ENCODE assay signal across 16 cellular contexts in genomic region chr18:46411191-46411590, GRCh38.
DNase-seq lines count a peak whose midpoint lies in the region; ATAC-seq and TF ChIP-seq lines count a peak whose summit lies in the region.
"Had no signal": no experiment of that assay in that cellular context is flagged by ENCODE, and none has a peak within 500 bp of the region (broad histone marks: within the 10 kb centered on the region; RNA-seq: fewer than 3 reads in every experiment).

No MANE protein-coding gene starts in this region.

- peaks cover 37% of the 10 kb centered on the region for H3K4me1 ChIP-seq in GM23338 (ENCODE audit: insufficient read depth)
- peaks cover 26 to 99% (median 61%) of the 10 kb centered on the region in 3 donors for H3K4me1 ChIP-seq in esophagus squamous epithelium
- peaks cover 70% of the 10 kb centered on the region for H3K4me1 ChIP-seq in parathyroid adenoma

- H2AFZ ChIP-seq in GM23338 (no peak overlapping the region), parathyroid adenoma (no peak overlapping the region)
- H2AFZ ChIP-seq: PC-9 had no signal

- H3K79me2 ChIP-seq in GM23338 (replicated peaks; ENCODE audit: insufficient read depth) (no peaks in the 10 kb centered on the region), parathyroid adenoma (no peaks in the 10 kb centered on the region)

- H3K27ac Mint-ChIP-seq in GM23338 (no peak overlapping the region), mesothelial cell of epicardium (no peak overlapping the region)
- H3K27ac Mint-ChIP-seq in stimulated activated naive CD8-positive, alpha-beta T cell treated with anti-CD3 and anti-CD28 coated beads, Interleukin-15, amount 100 ng/mL, for 72 hours = no peak overlapping the region

- intact Hi-C loops in esophagus squamous epithelium (cut with DNase I) = no loop called here

- 50 to 56% methylated on average over 2 to 3 of the region's 3 CpGs for WGBS in esophagus squamous epithelium, 2 donors

- H3K27ac ChIP-seq in GM23338 (ENCODE audit: low read depth) (no peak overlapping the region), esophagus squamous epithelium (peak overlapping the region in 3 of 4 donors; percentile 54 to 80 (median 68)), parathyroid adenoma (peak overlapping the region; percentile 95)
- H3K27ac ChIP-seq: PC-9 had no signal

- H3K4me3 ChIP-seq in GM23338 (no peak overlapping the region), esophagus squamous epithelium (no peak overlapping the region), parathyroid adenoma (ENCODE audit: low read depth, low read length) (no peak overlapping the region)
- H3K4me3 ChIP-seq: GM12878, PC-9 had no signal

- TF ChIP-seq CTCF in GM23338 (conservative IDR thresholded peaks at IDR 0.05; ENCODE audit: low read depth in 2 of 2) (no peak), esophagus squamous epithelium (IDR thresholded peaks at IDR 0.05) (no peak), parathyroid adenoma (IDR thresholded peaks at IDR 0.05) (no peak), mesothelial cell of epicardium (IDR thresholded peaks at IDR 0.05; ENCODE audit: unreplicated experiment) (no peak)

- no peak overlapping the region for H3K9ac ChIP-seq in parathyroid adenoma

- H3F3A ChIP-seq in GM23338 (replicated peaks; ENCODE audit: low read depth) = no peaks in the 10 kb centered on the region

- H3K36me3 Mint-ChIP-seq in GM23338 (ENCODE audit: low read depth) (no peaks in the 10 kb centered on the region), mesothelial cell of epicardium (no peaks in the 10 kb centered on the region)
- H3K36me3 Mint-ChIP-seq: CD8-positive, alpha-beta memory T cell had no signal

- no peaks in the 10 kb centered on the region for H4K20me1 ChIP-seq in GM23338 (replicated peaks; ENCODE audit: insufficient read depth)

- no peak for TF ChIP-seq POLR2A in esophagus squamous epithelium (IDR thresholded peaks at IDR 0.05)

- H3K27me3 Mint-ChIP-seq in GM23338 (ENCODE audit: insufficient read depth, low read depth, poor library complexity) (peaks cover 4% of the 10 kb centered on the region), mesothelial cell of epicardium (ENCODE audit: low read depth) (no peaks in the 10 kb centered on the region)
- H3K27me3 Mint-ChIP-seq in stimulated activated naive CD8-positive, alpha-beta T cell treated with anti-CD3 and anti-CD28 coated beads, Interleukin-15, amount 100 ng/mL, for 72 hours = no peaks in the 10 kb centered on the region

- H3K9me3 ChIP-seq in esophagus squamous epithelium (no peaks in the 10 kb centered on the region), parathyroid adenoma (ENCODE audit: control insufficient read depth, low read length) (no peaks in the 10 kb centered on the region)

- DNase-seq in NCI-H2107 treated with DMSO at 0.1 percent for 48 hours (lab: John Stamatoyannopoulos, UW; ENCODE audit: unreplicated experiment) (peak; percentile 20), NCI-H2107 (lab: John Stamatoyannopoulos, UW) (no peak), GM23338 (ENCODE audit: low spot score) (no peak), esophagus squamous epithelium (lab: John Stamatoyannopoulos, UW) (no peak), mesothelial cell of epicardium (ENCODE audit: low spot score in 2 of 2, unreplicated experiment in 2 of 2) (no peak)
- no peak for DNase-seq in stimulated activated naive CD8-positive, alpha-beta T cell treated with anti-CD3 and anti-CD28 coated beads, Interleukin-15, amount 100 ng/mL, for 72 hours
- DNase-seq: 8988T; CD8-positive, alpha-beta memory T cell; DND-41; GOT3; KBM-7; NCI-H1417 treated with DMSO at 0.1 percent for 48 hours; PC-9 had no signal

- peaks cover 54% of the 10 kb centered on the region for H3K4me1 Mint-ChIP-seq in GM23338
- H3K4me1 Mint-ChIP-seq in mesothelial cell of epicardium = peaks cover 20% of the 10 kb centered on the region
- peaks cover 7% of the 10 kb centered on the region for H3K4me1 Mint-ChIP-seq in stimulated activated naive CD8-positive, alpha-beta T cell treated with anti-CD3 and anti-CD28 coated beads, Interleukin-15, amount 100 ng/mL, for 72 hours
- H3K4me1 Mint-ChIP-seq: CD8-positive, alpha-beta memory T cell had no signal

- H3K36me3 ChIP-seq in GM23338 (ENCODE audit: insufficient read depth) (no peaks in the 10 kb centered on the region), esophagus squamous epithelium (no peaks in the 10 kb centered on the region), parathyroid adenoma (ENCODE audit: control insufficient read depth, insufficient read depth, low read length) (no peaks in the 10 kb centered on the region)

- H3K9me3 Mint-ChIP-seq in GM23338 (no peaks in the 10 kb centered on the region), mesothelial cell of epicardium (no peaks in the 10 kb centered on the region)
- H3K9me3 Mint-ChIP-seq in stimulated activated naive CD8-positive, alpha-beta T cell treated with anti-CD3 and anti-CD28 coated beads, Interleukin-15, amount 100 ng/mL, for 72 hours = no peaks in the 10 kb centered on the region
- H3K9me3 Mint-ChIP-seq: CD8-positive, alpha-beta memory T cell had no signal

- no peak for ATAC-seq in GM23338
- ATAC-seq in HG03095 (IDR thresholded peaks at IDR 0.05; ENCODE audit: unreplicated experiment) = no peak
- no peak for ATAC-seq in stimulated activated naive CD8-positive, alpha-beta T cell treated with anti-CD3 and anti-CD28 coated beads, Interleukin-15, amount 100 ng/mL, for 72 hours
- ATAC-seq: GM12878 had no signal

- no peaks in the 10 kb centered on the region for H3K27me3 ChIP-seq in GM23338 (ENCODE audit: insufficient read depth)
- H3K27me3 ChIP-seq in esophagus squamous epithelium = no peaks in the 10 kb centered on the region
- H3K27me3 ChIP-seq in parathyroid adenoma (ENCODE audit: control insufficient read depth, insufficient read depth, low read length) = no peaks in the 10 kb centered on the region

- H3K4me2 ChIP-seq in GM23338 (0 out of 2 replicates have a peak overlapping the region, but pooled peaks have one; percentile 57), parathyroid adenoma (ENCODE audit: low read length) (no peak overlapping the region)
- H3K4me2 ChIP-seq: PC-9 had no signal

- no peak overlapping the region for H3K4me3 Mint-ChIP-seq in GM23338
- no peak overlapping the region for H3K4me3 Mint-ChIP-seq in mesothelial cell of epicardium
- no peak overlapping the region for H3K4me3 Mint-ChIP-seq in stimulated activated naive CD8-positive, alpha-beta T cell treated with anti-CD3 and anti-CD28 coated beads, Interleukin-15, amount 100 ng/mL, for 72 hours
- H3K4me3 Mint-ChIP-seq: CD8-positive, alpha-beta memory T cell had no signal

- H3K9me2 ChIP-seq in GM23338 (ENCODE audit: insufficient read depth) = no peaks in the 10 kb centered on the region

TF ChIP-seq in GM23338, 12 proteins besides CTCF, POLR2A, EP300 and RAD21 (continues in another document):
- TF ChIP-seq ZNF462 (CRISPR knock-in tag; IDR thresholded peaks at IDR 0.05) = no peak
- TF ChIP-seq POLR2AphosphoS5 (IDR thresholded peaks at IDR 0.05; ENCODE audit: low read depth) = no peak
